ENCODE assay signal across 8 cellular contexts in the genomic region with DNA sequence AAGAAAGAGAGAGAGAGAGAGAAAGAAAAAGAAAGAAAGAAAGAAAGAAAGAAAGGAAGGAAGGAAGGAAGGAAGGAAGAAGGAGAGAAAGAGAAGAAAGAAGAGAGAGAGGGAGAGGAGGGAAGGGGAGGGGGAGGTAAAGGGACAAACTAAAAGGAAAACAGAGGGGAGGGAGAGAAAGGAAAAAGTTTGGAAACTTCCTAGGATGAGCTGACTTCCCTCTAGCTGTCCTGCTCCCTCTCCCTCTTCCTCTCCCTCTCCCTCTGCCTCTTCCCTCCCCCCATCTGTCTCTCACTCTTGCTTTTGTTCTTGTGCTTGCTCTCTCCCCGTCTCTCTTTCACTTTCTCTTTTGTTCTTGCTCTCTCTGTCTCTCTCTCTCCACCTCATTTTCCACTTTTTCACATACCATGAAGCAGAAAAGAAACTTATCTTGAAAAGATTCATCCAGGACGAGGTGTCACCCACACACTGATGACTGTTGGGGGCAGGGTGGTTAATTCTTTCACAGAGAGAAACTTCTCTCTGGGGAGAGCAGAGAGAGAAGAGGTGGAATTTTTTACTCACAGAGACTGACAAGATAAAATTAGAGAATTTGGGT. TPM values are rescaled to one million over a fixed set of nuclear protein-coding genes. Genes with fewer than 3 reads are reported as not detected.
DNase-seq lines count a peak whose midpoint lies in the region; ATAC-seq and TF ChIP-seq lines count a peak whose summit lies in the region.

No MANE protein-coding gene starts in this region.

- TF ChIP-seq CTCF in adrenal gland (IDR thresholded peaks at IDR 0.05) (no peak), lower lobe of right lung (IDR thresholded peaks at IDR 0.05) (no peak)

- no peaks in the 10 kb centered on the region for H3K27me3 ChIP-seq in ACC112 (ENCODE audit: insufficient read depth, low read length)
- no peaks in the 10 kb centered on the region for H3K27me3 ChIP-seq in adrenal gland
- H3K27me3 ChIP-seq in lower lobe of right lung (ENCODE audit: low read depth), result no peaks in the 10 kb centered on the region

- peak; percentile 51 for DNase-seq in NAMALWA (ENCODE audit: low spot score)
- peak in 5 of 7 donors; percentile 43 to 59 (median 52) for DNase-seq in adrenal gland
- DNase-seq in lower lobe of right lung, result no peak
- DNase-seq in stimulated activated CD8-positive, alpha-beta memory T cell treated with anti-CD3 and anti-CD28 coated beads, Interleukin-4, amount 100 ng/mL, for 48 hours, result peak; percentile 77
- DNase-seq in KG1 (lab: John Stamatoyannopoulos, UW), result no peak

- no peaks in the 10 kb centered on the region for H3K79me2 ChIP-seq in ACC112 (ENCODE audit: control insufficient read depth, insufficient read depth, low read length, unreplicated experiment)

- no peak for TF ChIP-seq POLR2A in adrenal gland (IDR thresholded peaks at IDR 0.05)

- H3K36me3 ChIP-seq in ACC112 (ENCODE audit: insufficient read depth, low read length) (no peaks in the 10 kb centered on the region), adrenal gland (replicated peaks in 1 of 2) (no peaks in the 10 kb centered on the region), lower lobe of right lung (no peaks in the 10 kb centered on the region)

- ATAC-seq in GM21423 (IDR thresholded peaks at IDR 0.05; ENCODE audit: unreplicated experiment) (peak; percentile 61), lower lobe of right lung (peak; percentile 61 to 71), GM19328 (IDR thresholded peaks at IDR 0.05; ENCODE audit: unreplicated experiment) (no peak)

- 3 to 6% (median 5%) methylated on average over 2 of the region's 2 CpGs for WGBS in adrenal gland, 4 donors

- H3K4me3 ChIP-seq in ACC112 (ENCODE audit: low read depth, low read length), result peak overlapping the region; percentile 75
- peak overlapping the region in 3 of 4 donors; percentile 8 to 55 (median 35) for H3K4me3 ChIP-seq in adrenal gland
- H3K4me3 ChIP-seq in lower lobe of right lung, result peak overlapping the region; percentile 31

- H3K4me1 ChIP-seq in ACC112 (ENCODE audit: control insufficient read depth, insufficient read depth, low read length, unreplicated experiment) (peaks cover 10% of the 10 kb centered on the region), adrenal gland (replicated peaks in 1 of 2) (peaks cover 0 to 10% of the 10 kb centered on the region in 2 donors), lower lobe of right lung (peaks cover 11% of the 10 kb centered on the region)

- peak overlapping the region; percentile 82 for H3K27ac ChIP-seq in ACC112 (ENCODE audit: low read depth, low read length)
- peak overlapping the region; percentile 26 to 72 (median 60) for H3K27ac ChIP-seq in adrenal gland
- H3K27ac ChIP-seq in lower lobe of right lung, result peak overlapping the region; percentile 71

- peak overlapping the region; percentile 95 for H2AFZ ChIP-seq in ACC112 (ENCODE audit: low read length, unreplicated experiment)

- H3K9me3 ChIP-seq in adrenal gland (replicated peaks in 1 of 3) (no peaks in the 10 kb centered on the region), lower lobe of right lung (no peaks in the 10 kb centered on the region)

- intact Hi-C loops in adrenal gland (cut with DNase I), result no loop called here
- intact Hi-C loops in lower lobe of right lung (cut with DNase I), result no loop called here

RNA-seq across cellular contexts. Expression of a gene that starts 56.4 kb away (rescaled TPM):
- total RNA-seq in adrenal gland (10 to 100 TPM; 23.4 to 39.3 (median 34.3) TPM), lower lobe of right lung (66.4 TPM)
- polyA plus RNA-seq in adrenal gland, result 10 to 100 TPM; 18.2 to 22.8 (median 22.4) TPM

Comparison
In these comparisons a context has a peak if more than half of its experiments do, and no peak if none do; other contexts are left out.
1. DNase-seq: peak in NAMALWA (single experiment), adrenal gland (5 of 7) and stimulated activated CD8-positive, alpha-beta memory T cell treated with anti-CD3 and anti-CD28 coated beads, Interleukin-4, amount 100 ng/mL, for 48 hours (single experiment); none in lower lobe of right lung (single experiment) and KG1 (single experiment).
2. Peak in every context shown above with its lines, with median percentiles within 50 percentile points of each other: H3K27ac ChIP-seq and H3K4me3 ChIP-seq.